In genomic region chr11:78574386-78575381, GRCh38 we compare ENCODE assay signal across 8 cellular contexts. TPM values are rescaled to one million over a fixed set of nuclear protein-coding genes. Genes with fewer than 3 reads are reported as not detected.
DNase-seq lines count a peak whose midpoint lies in the region; ATAC-seq and TF ChIP-seq lines count a peak whose summit lies in the region.

NARS2 (minus strand) TSS chr11:78574864; CDS start chr11:78574488, 376 bp downstream.

- no peaks in the 10 kb centered on the region for H3K9me3 Mint-ChIP-seq in effector memory CD8-positive, alpha-beta T cell

- TF ChIP-seq CTCF in GM20000 (IDR thresholded peaks at IDR 0.05; ENCODE audit: extremely low read depth, missing control alignments), result no peak

- ATAC-seq in effector memory CD8-positive, alpha-beta T cell (replicated peaks), result peak; percentile 92

- peaks cover 15% of the 10 kb centered on the region for H3K36me3 Mint-ChIP-seq in effector memory CD8-positive, alpha-beta T cell (ENCODE audit: insufficient read depth)

- peaks cover 17 to 22% of the 10 kb centered on the region in 2 donors for H3K4me1 Mint-ChIP-seq in effector memory CD8-positive, alpha-beta T cell (ENCODE audit: low read depth in 2 of 2)

- DNase-seq in CMK (ENCODE audit: low read depth), result peak; percentile 95
- peak; percentile 95 for DNase-seq in GM20000 (ENCODE audit: low spot score)
- DNase-seq in HT-29 (ENCODE audit: low spot score), result peak; percentile 99
- peak; percentile 95 to 96 for DNase-seq in NOMO-1 (lab: John Stamatoyannopoulos, UW; ENCODE audit: unreplicated experiment in 2 of 2)
- peak; percentile 94 to 98 (median 95) for DNase-seq in effector memory CD8-positive, alpha-beta T cell
- peak; percentile 99 for DNase-seq in medulla oblongata (ENCODE audit: extremely low spot score)
- peak; percentile 96 for DNase-seq in stimulated activated CD8-positive, alpha-beta memory T cell treated with anti-CD3 and anti-CD28 coated beads, Interleukin-12 subunit alpha, Interleukin-12 subunit beta, amount 100 ng/mL, for 1 hour (ENCODE audit: low read depth)

- peak within 1 kb of the TSS; percentile 94 to 98 for H3K27ac Mint-ChIP-seq in effector memory CD8-positive, alpha-beta T cell

- CTCF ChIA-PET in activated CD8-positive, alpha-beta memory T cell treated with anti-CD3 and anti-CD28 coated beads for 36 hours (lab: Charles Lee), result interaction anchor here (1.9 to 2.3 kb wide), 2 partner anchors 10 to 12 kb away, joined by 4 to 12 read pairs; no protein-coding TSS in a partner anchor

- H3K4me3 Mint-ChIP-seq in effector memory CD8-positive, alpha-beta T cell, result peak within 1 kb of the TSS; percentile 93 to 95

- POLR2A ChIA-PET in activated CD8-positive, alpha-beta memory T cell treated with anti-CD3 and anti-CD28 coated beads for 36 hours (lab: Charles Lee), result interaction anchor here (0.5 to 1.4 kb wide), 3 partner anchors 10 to 157 kb away, joined by 4 to 7 read pairs (median 6); partner anchors contain the start of gene GAB2

- H3K27me3 Mint-ChIP-seq in effector memory CD8-positive, alpha-beta T cell, result peaks cover 0 to 5% of the 10 kb centered on the region in 2 donors

RNA-seq across cellular contexts. Expression of gene NARS2, which starts in this region (rescaled TPM):
- 14.0 and 20.8 TPM in 2 replicates for total RNA-seq in HT-29 (2014; rRNA removed; shearing (Covaris generic))
- 10 to 100 TPM; 27.5 to 29.6 TPM for total RNA-seq in activated CD8-positive, alpha-beta memory T cell treated with anti-CD3 and anti-CD28 coated beads for 36 hours

Comparison
In these comparisons a context has a peak if more than half of its experiments do, and no peak if none do; other contexts are left out.
1. Peak in every context shown above with its lines: DNase-seq and ATAC-seq.